ENCODE assay signal across 10 cellular contexts in genomic region chr2:120552800-120553471, GRCh38.
A peak's percentile ranks its signal among the peaks of the same experiment; 100 is the strongest.
DNase-seq lines count a peak whose midpoint lies in the region; ATAC-seq and TF ChIP-seq lines count a peak whose summit lies in the region.
"Had no signal": no experiment of that assay in that cellular context is flagged by ENCODE, and none has a peak within 500 bp of the region (broad histone marks: within the 10 kb centered on the region; RNA-seq: fewer than 3 reads in every experiment).

No MANE protein-coding gene starts in this region.

- intact Hi-C loops in activated CD4-positive, alpha-beta T cell treated with anti-CD3 and anti-CD28 coated beads for 36 hours (cut with DNase I, micrococcal nuclease), result loop anchor here in 1 of 2 experiments (1.0 kb wide), 1 partner anchor 210 kb away; no protein-coding TSS in a partner anchor
- intact Hi-C loops in right cardiac atrium (cut with DNase I), result loop anchor here in 2 of 4 donors (5.0 to 10.0 kb wide), 2 partner anchors 122 to 211 kb away; no protein-coding TSS in a partner anchor

- no peaks in the 10 kb centered on the region for H3K9me3 Mint-ChIP-seq in activated CD4-positive, alpha-beta T cell treated with anti-CD3 and anti-CD28 coated beads for 36 hours (ENCODE audit: low read depth)
- H3K9me3 Mint-ChIP-seq in activated naive CD8-positive, alpha-beta T cell treated with anti-CD3 and anti-CD28 coated beads, Interleukin-2, amount 50 U/mL, for 24 hours, result no peaks in the 10 kb centered on the region
- H3K9me3 Mint-ChIP-seq: CD4-positive, CD25-positive, alpha-beta regulatory T cell; stimulated activated naive CD8-positive, alpha-beta T cell treated with anti-CD3 and anti-CD28 coated beads, Interleukin-15, Interleukin-2, amounts not matched to agents 100 ng/mL and 50 ng/mL, for 24 hours had no signal

- H3K27ac Mint-ChIP-seq in activated CD4-positive, alpha-beta T cell treated with anti-CD3 and anti-CD28 coated beads for 36 hours, result no peak overlapping the region
- H3K27ac Mint-ChIP-seq in activated naive CD8-positive, alpha-beta T cell treated with anti-CD3 and anti-CD28 coated beads, Interleukin-2, amount 50 U/mL, for 24 hours, result no peak overlapping the region
- H3K27ac Mint-ChIP-seq: stimulated activated naive CD8-positive, alpha-beta T cell treated with anti-CD3 and anti-CD28 coated beads, Interleukin-15, Interleukin-2, amounts not matched to agents 100 ng/mL and 50 ng/mL, for 24 hours had no signal

- peaks cover 20% of the 10 kb centered on the region for H3K27me3 Mint-ChIP-seq in activated CD4-positive, alpha-beta T cell treated with anti-CD3 and anti-CD28 coated beads for 36 hours
- peaks cover 8% of the 10 kb centered on the region for H3K27me3 Mint-ChIP-seq in activated naive CD8-positive, alpha-beta T cell treated with anti-CD3 and anti-CD28 coated beads, Interleukin-2, amount 50 U/mL, for 24 hours

- peak; percentile 77 for ATAC-seq in activated CD4-positive, alpha-beta T cell treated with anti-CD3 and anti-CD28 coated beads for 36 hours
- peak; percentile 39 for ATAC-seq in activated naive CD8-positive, alpha-beta T cell treated with anti-CD3 and anti-CD28 coated beads, Interleukin-2, amount 50 U/mL, for 24 hours
- ATAC-seq in right cardiac atrium (peak; percentile 92 to 96), GM18861 (IDR thresholded peaks at IDR 0.05; ENCODE audit: unreplicated experiment) (no peak), GM21381 (IDR thresholded peaks at IDR 0.05; ENCODE audit: unreplicated experiment) (no peak)

- H3K4me3 Mint-ChIP-seq in activated CD4-positive, alpha-beta T cell treated with anti-CD3 and anti-CD28 coated beads for 36 hours, result no peak overlapping the region
- no peak overlapping the region for H3K4me3 Mint-ChIP-seq in activated naive CD8-positive, alpha-beta T cell treated with anti-CD3 and anti-CD28 coated beads, Interleukin-2, amount 50 U/mL, for 24 hours
- H3K4me3 Mint-ChIP-seq: CD4-positive, CD25-positive, alpha-beta regulatory T cell; stimulated activated naive CD8-positive, alpha-beta T cell treated with anti-CD3 and anti-CD28 coated beads, Interleukin-15, Interleukin-2, amounts not matched to agents 100 ng/mL and 50 ng/mL, for 24 hours had no signal

- peak; percentile 71 for DNase-seq in activated CD4-positive, alpha-beta T cell treated with anti-CD3 and anti-CD28 coated beads for 36 hours
- no peak for DNase-seq in activated CD4-positive, alpha-beta T cell treated with anti-CD3 and anti-CD28 coated beads, Interleukin-2, amount 50 U/mL, for 4 hours
- peak; percentile 53 for DNase-seq in NB4 (ENCODE audit: low read depth)
- peak; percentile 28 for DNase-seq in activated naive CD8-positive, alpha-beta T cell treated with anti-CD3 and anti-CD28 coated beads, Interleukin-2, amount 50 U/mL, for 24 hours
- DNase-seq in right cardiac atrium, result peak; percentile 91 to 95 (median 94)
- DNase-seq in retinal pigment epithelial cell (ENCODE audit: low read depth), result no peak

- no peak overlapping the region for H3K27ac ChIP-seq in right cardiac atrium (ENCODE audit: low read length)

- peaks cover 3% of the 10 kb centered on the region for H3K4me1 Mint-ChIP-seq in activated CD4-positive, alpha-beta T cell treated with anti-CD3 and anti-CD28 coated beads for 36 hours
- no peaks in the 10 kb centered on the region for H3K4me1 Mint-ChIP-seq in activated naive CD8-positive, alpha-beta T cell treated with anti-CD3 and anti-CD28 coated beads, Interleukin-2, amount 50 U/mL, for 24 hours
- H3K4me1 Mint-ChIP-seq: CD4-positive, CD25-positive, alpha-beta regulatory T cell had no signal

- no peak for TF ChIP-seq POLR2A in NB4 (IDR thresholded peaks at IDR 0.05; ENCODE audit: extremely low read depth, insufficient read length)

- no peak overlapping the region for H3K4me3 ChIP-seq in NB4 (ENCODE audit: low read depth, low read length)
- no peak overlapping the region for H3K4me3 ChIP-seq in right cardiac atrium (ENCODE audit: low read length)
- no peak overlapping the region for H3K4me3 ChIP-seq in retinal pigment epithelial cell (ENCODE audit: low read length)

- TF ChIP-seq CTCF in NB4 (IDR thresholded peaks at IDR 0.05; ENCODE audit: low read depth, low read length) (peak; percentile 53), retinal pigment epithelial cell (conservative IDR thresholded peaks at IDR 0.05; ENCODE audit: low read depth, low read length) (peak; percentile 81)

- CTCF ChIA-PET in activated CD4-positive, alpha-beta T cell treated with anti-CD3 and anti-CD28 coated beads for 36 hours (lab: Charles Lee), result interaction anchor here (0.5 to 1.5 kb wide), 8 partner anchors 41 to 1138 kb away, joined by 3 to 9 read pairs (median 3); no protein-coding TSS in a partner anchor

- no peaks in the 10 kb centered on the region for H3K36me3 Mint-ChIP-seq in activated CD4-positive, alpha-beta T cell treated with anti-CD3 and anti-CD28 coated beads for 36 hours (ENCODE audit: low read depth)
- no peaks in the 10 kb centered on the region for H3K36me3 Mint-ChIP-seq in activated naive CD8-positive, alpha-beta T cell treated with anti-CD3 and anti-CD28 coated beads, Interleukin-2, amount 50 U/mL, for 24 hours (ENCODE audit: low read depth)
- H3K36me3 Mint-ChIP-seq: CD4-positive, CD25-positive, alpha-beta regulatory T cell had no signal

- WGBS in right cardiac atrium, result 10% methylated on average over 23 of the region's 23 CpGs

- H3K9me3 ChIP-seq in right cardiac atrium (ENCODE audit: control insufficient read depth, low read length), result no peaks in the 10 kb centered on the region

- H3K27me3 ChIP-seq in right cardiac atrium (ENCODE audit: control insufficient read depth, insufficient read depth), result no peaks in the 10 kb centered on the region

- H3K4me1 ChIP-seq in right cardiac atrium (ENCODE audit: control insufficient read depth, insufficient read depth, low read length), result peaks cover 21% of the 10 kb centered on the region

- POLR2A ChIA-PET in activated CD4-positive, alpha-beta T cell treated with anti-CD3 and anti-CD28 coated beads for 36 hours (lab: Charles Lee), result no interaction called here

Comparison
In these comparisons a context has a peak if more than half of its experiments do, and no peak if none do; other contexts are left out.
1. DNase-seq: peak in activated CD4-positive, alpha-beta T cell treated with anti-CD3 and anti-CD28 coated beads for 36 hours (single experiment), NB4 (single experiment), activated naive CD8-positive, alpha-beta T cell treated with anti-CD3 and anti-CD28 coated beads, Interleukin-2, amount 50 U/mL, for 24 hours (single experiment) and right cardiac atrium (3 of 3); none in activated CD4-positive, alpha-beta T cell treated with anti-CD3 and anti-CD28 coated beads, Interleukin-2, amount 50 U/mL, for 4 hours (0 of 2) and retinal pigment epithelial cell (single experiment).
2. ATAC-seq: peak in activated CD4-positive, alpha-beta T cell treated with anti-CD3 and anti-CD28 coated beads for 36 hours (single experiment), activated naive CD8-positive, alpha-beta T cell treated with anti-CD3 and anti-CD28 coated beads, Interleukin-2, amount 50 U/mL, for 24 hours (single experiment) and right cardiac atrium (2 of 2); none in GM18861 (single experiment) and GM21381 (single experiment).